ENCODE assay signal across 17 cellular contexts in the genomic region with DNA sequence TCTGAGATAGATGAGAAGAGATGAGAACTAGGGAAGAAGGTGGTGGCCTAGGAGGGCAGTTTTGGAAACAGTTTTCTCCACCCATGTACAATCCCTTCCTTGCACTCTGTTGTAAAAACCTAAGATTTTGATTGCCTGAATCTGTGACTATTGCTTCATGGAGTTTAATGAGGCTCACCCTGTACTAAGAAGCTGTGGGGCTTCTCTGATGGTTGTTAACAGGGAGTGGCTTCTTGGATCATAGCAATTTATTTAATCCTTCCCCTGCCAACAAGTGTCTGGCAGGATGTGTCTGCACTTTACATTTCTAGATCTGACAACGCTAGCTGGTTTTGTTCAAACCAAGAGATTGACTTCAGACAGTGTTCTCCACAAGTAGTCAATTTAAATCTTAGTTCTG.
DNase-seq lines count a peak whose midpoint lies in the region; ATAC-seq and TF ChIP-seq lines count a peak whose summit lies in the region.
"Had no signal": no experiment of that assay in that cellular context is flagged by ENCODE, and none has a peak within 500 bp of the region (broad histone marks: within the 10 kb centered on the region; RNA-seq: fewer than 3 reads in every experiment).

No MANE protein-coding gene starts in this region.

- peak overlapping the region; percentile 34; the same call in 1 of the 2 replicates for H3K9ac ChIP-seq in OCI-LY3 (ENCODE audit: low read length)
- H3K9ac ChIP-seq: BLaER1, GM23248 had no signal

- peaks cover 24% of the 10 kb centered on the region for H3K36me3 ChIP-seq in OCI-LY3 (replicated peaks; ENCODE audit: low read depth, low read length)
- H3K36me3 ChIP-seq in esophagus (ENCODE audit: control insufficient read depth in 2 of 2, insufficient read depth in 2 of 2, low read length in 1 of 2): no peaks in the 10 kb centered on the region
- H3K36me3 ChIP-seq in prostate gland: no peaks in the 10 kb centered on the region
- H3K36me3 ChIP-seq: BLaER1 had no signal

- H3K79me2 ChIP-seq in OCI-LY3 (ENCODE audit: low read length): no peaks in the 10 kb centered on the region

- intact Hi-C loops in prostate gland (cut with DNase I): no loop called here

- ATAC-seq in HG03095 (IDR thresholded peaks at IDR 0.05; ENCODE audit: unreplicated experiment) (no peak), GM18858 (IDR thresholded peaks at IDR 0.05; ENCODE audit: unreplicated experiment) (no peak)
- ATAC-seq: CD8-positive, alpha-beta T cell had no signal

- H3K4me2 ChIP-seq in OCI-LY3 (ENCODE audit: low read length): peak overlapping the region; percentile 34; the same call in 1 of the 2 replicates
- H3K4me2 ChIP-seq: BLaER1 had no signal

- H2AFZ ChIP-seq in OCI-LY3 (ENCODE audit: low read depth, low read length): no peak overlapping the region; the same call in 1 of the 2 replicates
- H2AFZ ChIP-seq: GM23248 had no signal

- H3K4me3 ChIP-seq in OCI-LY3 (ENCODE audit: low read length) (no peak overlapping the region), esophagus (ENCODE audit: low read depth in 1 of 2, low read length in 2 of 2) (no peak overlapping the region), prostate gland (no peak overlapping the region)
- H3K4me3 ChIP-seq: BLaER1, GM23248 had no signal

- H3K27me3 ChIP-seq in OCI-LY3 (ENCODE audit: low read depth, low read length): no peaks in the 10 kb centered on the region
- no peaks in the 10 kb centered on the region for H3K27me3 ChIP-seq in esophagus (ENCODE audit: control insufficient read depth in 1 of 2, insufficient read depth in 2 of 2, low read length in 2 of 2)
- no peaks in the 10 kb centered on the region for H3K27me3 ChIP-seq in prostate gland (replicated peaks; ENCODE audit: insufficient read depth)
- H3K27me3 ChIP-seq: BLaER1 had no signal

- H4K20me1 ChIP-seq in OCI-LY3 (ENCODE audit: insufficient read depth, low read length): no peaks in the 10 kb centered on the region
- H4K20me1 ChIP-seq: BLaER1 had no signal

- H3K4me1 ChIP-seq in OCI-LY3 (ENCODE audit: low read length) (peaks cover 47% of the 10 kb centered on the region), esophagus (ENCODE audit: control insufficient read depth in 2 of 2, insufficient read depth in 2 of 2, low read length in 1 of 2) (no peaks in the 10 kb centered on the region), prostate gland (replicated peaks) (no peaks in the 10 kb centered on the region)
- H3K4me1 ChIP-seq: BLaER1, Caco-2 had no signal

- TF ChIP-seq CTCF in OCI-LY3 (IDR thresholded peaks at IDR 0.05; ENCODE audit: low read depth, low read length) (no peak), prostate gland (IDR thresholded peaks at IDR 0.05) (no peak)

- DNase-seq in NCI-H69 (lab: John Stamatoyannopoulos, UW) (peak; percentile 10), prostate gland (ENCODE audit: low spot score) (peak; percentile 16), NCI-H1436 treated with DMSO at 0.1 percent for 48 hours (lab: John Stamatoyannopoulos, UW) (no peak)
- DNase-seq: Caco-2; CD4-positive, CD25-positive, alpha-beta regulatory T cell; CD8-positive, alpha-beta T cell; DMS153; DND-41; GM23248; H7; HCEC 1CT had no signal

- H3K27ac ChIP-seq in OCI-LY3 (ENCODE audit: low read length) (peak overlapping the region; percentile 62), esophagus (ENCODE audit: low read depth in 2 of 2, low read length in 1 of 2) (peak overlapping the region; percentile 60 to 85), prostate gland (no peak overlapping the region)
- H3K27ac ChIP-seq: BLaER1, C4-2B, GM23248 had no signal

- WGBS in esophagus, 2 donors: 33 to 42% methylated on average over 1 of the region's 1 CpG
- WGBS in prostate gland: 26% methylated on average over 1 of the region's 1 CpG

- no peak for TF ChIP-seq POLR2A in prostate gland (IDR thresholded peaks at IDR 0.05)

- no peaks in the 10 kb centered on the region for H3K9me3 ChIP-seq in OCI-LY3 (ENCODE audit: insufficient read depth, low read length)
- peaks cover 0 to 2% of the 10 kb centered on the region in 2 donors for H3K9me3 ChIP-seq in esophagus (ENCODE audit: control insufficient read depth in 2 of 2, insufficient read depth in 1 of 2, low read depth in 1 of 2, low read length in 1 of 2)
- no peaks in the 10 kb centered on the region for H3K9me3 ChIP-seq in prostate gland
- H3K9me3 ChIP-seq: BLaER1, Caco-2 had no signal

Comparison
In these comparisons a context has a peak if more than half of its experiments do, and no peak if none do; other contexts are left out.
1. H3K27ac ChIP-seq: peak in OCI-LY3 (single experiment) and esophagus (2 of 2); none in prostate gland (0 of 2).